In the genomic region with DNA sequence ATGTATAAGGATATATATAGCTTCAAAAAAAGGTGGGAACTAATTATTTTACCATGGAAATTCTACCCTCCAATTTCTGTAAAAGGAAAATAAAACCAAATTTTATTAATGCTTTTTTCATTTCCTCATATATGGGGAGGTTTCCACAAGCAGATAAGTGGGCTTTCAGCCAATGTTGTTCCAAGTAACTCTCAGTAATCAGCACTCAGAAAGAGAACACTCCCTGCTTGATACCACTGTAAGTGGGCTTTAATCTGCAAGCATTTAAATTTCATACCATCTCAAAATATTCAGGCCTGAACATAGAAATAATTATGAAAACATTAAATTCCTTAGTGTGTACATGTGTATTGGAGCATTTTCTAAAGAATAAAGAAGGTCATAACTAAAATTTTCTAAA, we compare ENCODE assay signal across 30 cellular contexts.
"Had no signal": no experiment of that assay in that cellular context is flagged by ENCODE, and none has a peak within 500 bp of the region (broad histone marks: within the 10 kb centered on the region; RNA-seq: fewer than 3 reads in every experiment).

No MANE protein-coding gene starts in this region.

- H3K36me3 ChIP-seq: esophagus squamous epithelium, gastroesophageal sphincter, pancreas, prostate gland, sigmoid colon, thyroid gland, upper lobe of left lung, vagina had no signal

- H3K4me3 ChIP-seq: esophagus squamous epithelium, gastroesophageal sphincter, pancreas, prostate gland, sigmoid colon, thyroid gland, upper lobe of left lung, vagina had no signal

- H3K27ac ChIP-seq: esophagus squamous epithelium, gastroesophageal sphincter, pancreas, prostate gland, sigmoid colon, thyroid gland, upper lobe of left lung, vagina had no signal

- ATAC-seq: activated T-cell treated with anti-CD3 and anti-CD28 coated beads, Interleukin-2, amount 50 U/mL, for 4 hours; activated T-helper 17 cell treated with anti-CD3 and anti-CD28 coated beads, Interleukin-2, amount 50 U/mL, for 72 hours; gastroesophageal sphincter; naive thymus-derived CD4-positive, alpha-beta T cell; pancreas; stimulated activated memory B cell treated with anti-CD40 and anti-IgM and Interleukin-4, amounts not matched to agents 10 μg/mL and 1 μg/mL and 100 μg/mL, for 72 hours; stimulated activated naive CD8-positive, alpha-beta T cell treated with anti-CD3 and anti-CD28 coated beads, Interleukin-15, amount 100 ng/mL, for 72 hours had no signal

- H3K27me3 ChIP-seq: esophagus squamous epithelium, gastroesophageal sphincter, pancreas, sigmoid colon, thyroid gland, upper lobe of left lung, vagina had no signal

- DNase-seq: activated CD4-positive, alpha-beta memory T cell treated with anti-CD3 and anti-CD28 coated beads, Interleukin-2, amount 10 ng/mL, durations not matched to agents 7 days and 5 days; activated CD4-positive, alpha-beta T cell treated with anti-CD3 and anti-CD28 coated beads, Interleukin-2, amount 10 ng/mL, durations not matched to agents 24 days and 14 days; activated CD4-positive, CD25-positive, alpha-beta regulatory T cell treated with anti-CD3 and anti-CD28 coated beads, Interleukin-2, amount 50 U/mL, for 72 hours; activated gamma-delta T cell treated with Interleukin-2 at 50 U/mL for 16 hours; activated naive CD4-positive, alpha-beta T cell treated with anti-CD3 and anti-CD28 coated beads, Interleukin-2, amount 50 U/mL, for 16 hours; activated T-cell treated with anti-CD3 and anti-CD28 coated beads, Interleukin-2, amount 50 U/mL, for 4 hours; amygdala; dermis blood vessel endothelial cell; effector CD4-positive, alpha-beta T cell; esophagus squamous epithelium; head of caudate nucleus; hippocampal formation; left cardiac atrium; midbrain; naive thymus-derived CD4-positive, alpha-beta T cell; nucleus accumbens; pancreas; retina; sigmoid colon; small intestine; stimulated activated CD4-positive, alpha-beta T cell treated with anti-CD3 and anti-CD28 coated beads, Interleukin-4, amount 100 ng/mL, for 4 hours; stimulated activated CD8-positive, alpha-beta memory T cell treated with anti-CD3 and anti-CD28 coated beads, Interleukin-4, amount 100 ng/mL, for 48 hours; stimulated activated naive CD8-positive, alpha-beta T cell treated with anti-CD3 and anti-CD28 coated beads, Interleukin-15, amount 100 ng/mL, for 72 hours; thyroid gland; upper lobe of left lung had no signal

- H3K9me3 ChIP-seq: prostate gland, thyroid gland, upper lobe of left lung, vagina had no signal
